Comparison of ENCODE assay signal across 8 cellular contexts in the genomic region with DNA sequence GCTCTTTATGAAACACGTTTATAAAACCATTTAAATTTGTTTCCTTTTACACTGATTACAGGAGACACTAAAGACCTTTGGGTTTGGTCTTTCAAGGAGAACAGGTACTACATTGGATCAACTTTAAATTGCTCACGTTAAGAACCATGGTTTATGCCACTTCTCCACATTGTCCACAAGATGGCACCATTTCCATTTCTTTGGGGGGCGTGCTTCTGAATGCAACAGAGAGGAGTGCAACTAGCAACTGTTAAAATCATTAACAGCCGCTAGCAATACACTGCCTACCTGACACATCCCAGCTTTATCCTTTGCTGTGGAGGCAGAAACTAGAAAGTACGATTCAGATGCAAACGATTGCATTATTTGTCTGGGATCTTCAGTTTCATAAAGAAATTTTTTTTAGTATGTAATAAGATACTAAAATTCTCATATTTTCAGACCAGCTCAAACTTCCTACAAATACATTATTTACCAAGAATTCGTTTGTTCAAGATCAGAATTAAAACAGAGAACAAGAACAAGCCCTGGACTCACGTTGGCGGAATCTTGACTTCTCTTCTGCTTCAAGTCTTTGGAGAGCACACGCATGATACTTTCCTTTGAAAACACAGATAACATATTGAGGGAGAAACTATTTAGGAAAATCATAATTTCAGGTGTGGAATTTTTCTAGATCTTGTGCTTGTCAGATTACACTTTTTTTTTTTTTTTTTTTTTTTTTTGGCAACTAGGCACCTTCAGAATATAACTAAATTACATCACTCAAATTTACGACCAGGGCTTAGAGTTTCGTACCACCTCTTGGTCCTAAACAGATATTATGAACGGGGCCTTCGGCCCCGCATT. TPM values are rescaled to one million over a fixed set of nuclear protein-coding genes. Genes with fewer than 3 reads are reported as not detected.
A peak's percentile ranks its signal among the peaks of the same experiment; 100 is the strongest.
DNase-seq lines count a peak whose midpoint lies in the region; ATAC-seq and TF ChIP-seq lines count a peak whose summit lies in the region.

No MANE protein-coding gene starts in this region.

- no peak overlapping the region for H3K27ac Mint-ChIP-seq in activated naive CD4-positive, alpha-beta T cell treated with anti-CD3 and anti-CD28 coated beads, Interleukin-2, amount 50 U/mL, for 72 hours
- H3K27ac Mint-ChIP-seq in glutamatergic neuron (ENCODE audit: unreplicated experiment): no peak overlapping the region

- in situ Hi-C loops in SK-MEL-5 (cut with HindIII; ENCODE audit: low pct_unique_long_range_greater_than_20kb, low sequenced_read_pairs): no loop called here

- H3K4me1 Mint-ChIP-seq in glutamatergic neuron (ENCODE audit: low read depth, unreplicated experiment): peaks cover 23% of the 10 kb centered on the region

- peak; percentile 43 for ATAC-seq in HG02642 (IDR thresholded peaks at IDR 0.05; ENCODE audit: poor library complexity, unreplicated experiment)
- ATAC-seq in activated naive CD4-positive, alpha-beta T cell treated with anti-CD3 and anti-CD28 coated beads, Interleukin-2, amount 50 U/mL, for 72 hours: peak; percentile 60 to 66

- TF ChIP-seq CTCF in GM12872 (IDR thresholded peaks at IDR 0.05; ENCODE audit: insufficient read depth, low read depth, low read length) (peak; percentile 72), NB4 (IDR thresholded peaks at IDR 0.05; ENCODE audit: low read depth, low read length) (peak; percentile 63), glutamatergic neuron (IDR thresholded peaks at IDR 0.05; ENCODE audit: partially characterized antibody, unreplicated experiment) (peak; percentile 87)

- no peaks in the 10 kb centered on the region for H3K9me3 Mint-ChIP-seq in activated naive CD4-positive, alpha-beta T cell treated with anti-CD3 and anti-CD28 coated beads, Interleukin-2, amount 50 U/mL, for 72 hours
- peaks cover 8% of the 10 kb centered on the region for H3K9me3 Mint-ChIP-seq in glutamatergic neuron (ENCODE audit: unreplicated experiment)

- DNase-seq in NB4 (ENCODE audit: low read depth): peak; percentile 86
- peak; percentile 91 for DNase-seq in SK-MEL-5 (ENCODE audit: low read depth, low spot score)
- DNase-seq in activated naive CD4-positive, alpha-beta T cell treated with anti-CD3 and anti-CD28 coated beads, Interleukin-2, amount 50 U/mL, for 72 hours (ENCODE audit: low spot score in 2 of 2): peak in 1 of 2 donors; percentile 57
- DNase-seq in glutamatergic neuron: peak; percentile 25
- DNase-seq in pons (ENCODE audit: low spot score): peak; percentile 96
- DNase-seq in GF-D8 (lab: John Stamatoyannopoulos, UW): no peak

- H3K36me3 Mint-ChIP-seq in activated naive CD4-positive, alpha-beta T cell treated with anti-CD3 and anti-CD28 coated beads, Interleukin-2, amount 50 U/mL, for 72 hours: peaks cover under 1 to 8% of the 10 kb centered on the region in 2 donors
- no peaks in the 10 kb centered on the region for H3K36me3 Mint-ChIP-seq in glutamatergic neuron (ENCODE audit: unreplicated experiment)

- TF ChIP-seq POLR2A in NB4 (IDR thresholded peaks at IDR 0.05; ENCODE audit: extremely low read depth, insufficient read length): no peak

- peak overlapping the region; percentile 60 for H3K4me3 ChIP-seq in NB4 (ENCODE audit: low read depth, low read length)

- H3K27me3 Mint-ChIP-seq in glutamatergic neuron (ENCODE audit: unreplicated experiment): peaks cover 4% of the 10 kb centered on the region

- H3K4me3 Mint-ChIP-seq in glutamatergic neuron (ENCODE audit: unreplicated experiment): peak overlapping the region; percentile 97

RNA-seq across cellular contexts. Expression of a gene that starts 0.7 kb away (rescaled TPM):
- total RNA-seq in SK-MEL-5 (2014; rRNA removed; shearing (Covaris generic)): 0.21 and 0.35 TPM in 2 replicates
- polyA plus RNA-seq in SK-MEL-5 (2015; cell fraction: cytosol; rRNA removed): 0.02 and 0.09 TPM in 2 replicates
- polyA plus RNA-seq in SK-MEL-5 (2015; cell fraction: nucleus; rRNA removed): 0.74 and 1.0 TPM in 2 replicates
- not detected for total RNA-seq in activated naive CD4-positive, alpha-beta T cell treated with anti-CD3 and anti-CD28 coated beads, Interleukin-2, amount 50 U/mL, for 72 hours
- total RNA-seq in glutamatergic neuron (ENCODE audit: unreplicated experiment): 0.34 TPM

RNA-seq across cellular contexts. Expression of a gene that starts 12.3 kb away (rescaled TPM):
- total RNA-seq in SK-MEL-5 (2014; rRNA removed; shearing (Covaris generic)): 95.2 and 96.6 TPM in 2 replicates
- polyA plus RNA-seq in SK-MEL-5 (2015; cell fraction: cytosol; rRNA removed): 77.8 and 83.0 TPM in 2 replicates
- polyA plus RNA-seq in SK-MEL-5 (2015; cell fraction: nucleus; rRNA removed): 34.3 and 56.9 TPM in 2 replicates
- not detected for total RNA-seq in activated naive CD4-positive, alpha-beta T cell treated with anti-CD3 and anti-CD28 coated beads, Interleukin-2, amount 50 U/mL, for 72 hours
- total RNA-seq in glutamatergic neuron (ENCODE audit: unreplicated experiment): 2.7 TPM

RNA-seq across cellular contexts. Expression of a gene that starts 54.8 kb away (rescaled TPM):
- 3.5 and 4.2 TPM in 2 replicates for total RNA-seq in SK-MEL-5 (2014; rRNA removed; shearing (Covaris generic))
- 6.1 and 7.0 TPM in 2 replicates for polyA plus RNA-seq in SK-MEL-5 (2015; cell fraction: cytosol; rRNA removed)
- polyA plus RNA-seq in SK-MEL-5 (2015; cell fraction: nucleus; rRNA removed): 23.3 and 42.2 TPM in 2 replicates
- total RNA-seq in activated naive CD4-positive, alpha-beta T cell treated with anti-CD3 and anti-CD28 coated beads, Interleukin-2, amount 50 U/mL, for 72 hours: under 1 TPM in 1 of 2 donors, not detected in 1; 0.18 TPM
- not detected for total RNA-seq in glutamatergic neuron (ENCODE audit: unreplicated experiment)

Comparison
In these comparisons a context has a peak if more than half of its experiments do, and no peak if none do; other contexts are left out.
1. RNA of a gene that starts 12.3 kb away (total RNA-seq): 95.2 to 96.6 TPM in SK-MEL-5; 2.7 TPM in glutamatergic neuron (single experiment) and not detected in activated naive CD4-positive, alpha-beta T cell treated with anti-CD3 and anti-CD28 coated beads, Interleukin-2, amount 50 U/mL, for 72 hours; every median in the first group is over 10 times any median in the second.
2. Peak in every context shown above with its lines, with median percentiles within 50 percentile points of each other: CTCF ChIP-seq.